28 cellular contexts compared by ENCODE assay signal in genomic region chr18:42544901-42545300, GRCh38.
A peak's percentile ranks its signal among the peaks of the same experiment; 100 is the strongest.
DNase-seq lines count a peak whose midpoint lies in the region; ATAC-seq, FAIRE-seq and TF ChIP-seq lines count a peak whose summit lies in the region.
"Had no signal": no experiment of that assay in that cellular context is flagged by ENCODE, and none has a peak within 500 bp of the region (broad histone marks: within the 10 kb centered on the region; RNA-seq: fewer than 3 reads in every experiment).

No MANE protein-coding gene starts in this region.

- H3K4me1 ChIP-seq in H9 (ENCODE audit: insufficient read depth, low read length): no peaks in the 10 kb centered on the region
- H3K4me1 ChIP-seq in HUES48 (ENCODE audit: control insufficient read depth, insufficient read depth, low read length): peaks cover 15% of the 10 kb centered on the region
- peaks cover 0 to 5% (median 1%) of the 10 kb centered on the region in 4 experiments; a peak in 3 of 7 replicates for H3K4me1 ChIP-seq in H1 (replicated peaks in 1 of 4; ENCODE audit: control insufficient read depth in 3 of 4, insufficient read depth in 4 of 4, low read length in 3 of 4)
- H3K4me1 ChIP-seq: BE2C, BLaER1 had no signal

- H3K4me2 ChIP-seq in H9 (ENCODE audit: insufficient read depth, insufficient read length, low read length): no peak overlapping the region
- H3K4me2 ChIP-seq in H1 (ENCODE audit: insufficient read depth in 1 of 2, low read depth in 2 of 2, low read length in 2 of 2): no peak overlapping the region
- H3K4me2 ChIP-seq: BLaER1 had no signal

- no peak overlapping the region for H3K56ac ChIP-seq in H9 (ENCODE audit: insufficient read length, low read depth, low read length)
- H3K56ac ChIP-seq in H1 (replicated peaks; ENCODE audit: insufficient read length, low read depth, low read length): no peak overlapping the region

- H3K36me3 ChIP-seq in HUES48 (ENCODE audit: control insufficient read depth, insufficient read depth, low read length) (no peaks in the 10 kb centered on the region), H1 (ENCODE audit: control insufficient read depth in 2 of 4, insufficient read depth in 4 of 4, low read length in 3 of 4) (no peaks in the 10 kb centered on the region)
- H3K36me3 ChIP-seq: BE2C, BLaER1 had no signal

- H2BK20ac ChIP-seq in H9 (ENCODE audit: low read depth, low read length, poor library complexity, severe bottlenecking): no peak overlapping the region
- no peak overlapping the region for H2BK20ac ChIP-seq in H1 (ENCODE audit: low read length)

- H3K9me3 ChIP-seq in H9 (ENCODE audit: control insufficient read depth, low read depth, low read length) (no peaks in the 10 kb centered on the region), HUES48 (ENCODE audit: control insufficient read depth, insufficient read depth, low read length) (no peaks in the 10 kb centered on the region), H1 (ENCODE audit: insufficient read depth in 2 of 2, low read depth in 1 of 2, low read length in 1 of 2) (no peaks in the 10 kb centered on the region)
- H3K9me3 ChIP-seq: BE2C, BLaER1 had no signal

- TF ChIP-seq POLR2A in H1 (IDR thresholded peaks at IDR 0.05; ENCODE audit: control extremely low read depth in 1 of 2, low read depth in 2 of 2, low read length in 2 of 2): no peak

- H3K79me2 ChIP-seq in H9 (ENCODE audit: insufficient read depth, low read length) (no peaks in the 10 kb centered on the region), H1 (ENCODE audit: control insufficient read depth in 1 of 2, insufficient read depth in 2 of 2, low read length in 2 of 2) (no peaks in the 10 kb centered on the region)

- H2AK5ac ChIP-seq in H9 (ENCODE audit: insufficient read length, low read length) (no peak overlapping the region), H1 (ENCODE audit: low read depth, low read length) (no peak overlapping the region)

- ATAC-seq in activated CD8-positive, alpha-beta T cell treated with anti-CD3 and anti-CD28 coated beads, Interleukin-2, amount 10 ng/mL, durations not matched to agents 7 days and 5 days: no peak
- ATAC-seq: GM12878 had no signal

- no peaks in the 10 kb centered on the region for H3K79me1 ChIP-seq in H9 (ENCODE audit: insufficient read depth, low read depth, low read length, poor library complexity, severe bottlenecking)
- H3K79me1 ChIP-seq in H1 (ENCODE audit: low read depth, low read length): no peaks in the 10 kb centered on the region

- CTCF ChIA-PET in H1 (lab: Charles Lee; ENCODE audit: partially characterized antibody): no interaction called here
- CTCF ChIA-PET in activated CD8-positive, alpha-beta T cell treated with anti-CD3 and anti-CD28 coated beads, Interleukin-2, amount 10 ng/mL, durations not matched to agents 7 days and 5 days (lab: Charles Lee): no interaction called here

- FAIRE-seq in H1 (lab: Jason Lieb, UNC): no peak
- FAIRE-seq in urothelium cell line (lab: Jason Lieb, UNC): no peak
- FAIRE-seq: A204.1, GM12878, GM12892, GM18507, GM19239 had no signal

- POLR2A ChIA-PET in H1 (lab: Charles Lee; ENCODE audit: partially characterized antibody): no interaction called here
- POLR2A ChIA-PET in activated CD8-positive, alpha-beta T cell treated with anti-CD3 and anti-CD28 coated beads, Interleukin-2, amount 10 ng/mL, durations not matched to agents 7 days and 5 days (lab: Charles Lee): no interaction called here

- H2BK5ac ChIP-seq in H9 (ENCODE audit: insufficient read length, low read length): no peak overlapping the region
- H2BK5ac ChIP-seq in H1 (ENCODE audit: low read depth, low read length): no peak overlapping the region

- H3K27me3 ChIP-seq in H9 (ENCODE audit: insufficient read depth, low read length) (no peaks in the 10 kb centered on the region), HUES48 (ENCODE audit: control insufficient read depth, insufficient read depth, low read length) (no peaks in the 10 kb centered on the region), H1 (replicated peaks in 1 of 4; ENCODE audit: control insufficient read depth in 3 of 4, extremely low read depth in 1 of 4, insufficient read depth in 3 of 4, low read length in 3 of 4) (no peaks in the 10 kb centered on the region)
- H3K27me3 ChIP-seq: BE2C, BLaER1 had no signal

- H3K36me3 Mint-ChIP-seq in H9 (ENCODE audit: insufficient read depth in 1 of 3, low read depth in 3 of 3): peaks cover 9 to 13% (median 11%) of the 10 kb centered on the region in 3 experiments; a peak in 6 of 7 replicates
- H3K36me3 Mint-ChIP-seq in activated CD8-positive, alpha-beta T cell treated with anti-CD3 and anti-CD28 coated beads, Interleukin-2, amount 10 ng/mL, durations not matched to agents 7 days and 5 days (ENCODE audit: low read depth): no peaks in the 10 kb centered on the region
- H3K36me3 Mint-ChIP-seq: CD14-positive monocyte; CD4-positive, alpha-beta memory T cell; CD4-positive, CD25-positive, alpha-beta regulatory T cell; CD8-positive, alpha-beta memory T cell had no signal

- TF ChIP-seq CTCF in H9 (conservative IDR thresholded peaks at IDR 0.05) (no peak), H1 (IDR thresholded peaks at IDR 0.05; ENCODE audit: control extremely low read depth in 1 of 3, insufficient read depth in 1 of 3, low read depth in 1 of 3, low read length in 3 of 3) (no peak)

- H3T11ph ChIP-seq in H9 (ENCODE audit: low read length): no peak overlapping the region

- peaks cover 7 to 12% of the 10 kb centered on the region in 2 experiments for H3K9me3 Mint-ChIP-seq in H9
- H3K9me3 Mint-ChIP-seq in activated CD8-positive, alpha-beta T cell treated with anti-CD3 and anti-CD28 coated beads, Interleukin-2, amount 10 ng/mL, durations not matched to agents 7 days and 5 days (ENCODE audit: insufficient read depth): no peaks in the 10 kb centered on the region

- H2BK12ac ChIP-seq in H9 (ENCODE audit: insufficient read length, low read depth, low read length): no peak overlapping the region
- no peak overlapping the region for H2BK12ac ChIP-seq in H1 (ENCODE audit: low read depth, low read length)

- no peak overlapping the region for H4K8ac ChIP-seq in H9 (replicated peaks; ENCODE audit: insufficient read length, low read depth, low read length)
- no peak overlapping the region for H4K8ac ChIP-seq in H1 (ENCODE audit: extremely low read depth, insufficient read depth, low read length)

- H3K4me3 ChIP-seq in HUES48 (ENCODE audit: low read depth, low read length) (no peak overlapping the region), H1 (ENCODE audit: extremely low read depth in 1 of 4, insufficient read depth in 2 of 4, low read depth in 3 of 4, low read length in 4 of 4) (peak overlapping the region in 1 of 4 experiments; percentile 1; a peak in 1 of 8 replicates)
- H3K4me3 ChIP-seq: BLaER1, GM12878 had no signal

- no peak overlapping the region for H3K9ac ChIP-seq in H9 (ENCODE audit: extremely low read depth, insufficient read length, low read length)
- H3K9ac ChIP-seq in HUES48 (ENCODE audit: low read depth, low read length): no peak overlapping the region
- H3K9ac ChIP-seq in H1 (replicated peaks in 1 of 4; ENCODE audit: extremely low read depth in 1 of 4, low read depth in 3 of 4, low read length in 3 of 4): no peak overlapping the region
- H3K9ac ChIP-seq: BLaER1 had no signal

- peak overlapping the region in 2 of 3 experiments; percentile 19 to 44; a peak in 4 of 7 replicates for H3K27ac Mint-ChIP-seq in H9
- no peak overlapping the region for H3K27ac Mint-ChIP-seq in activated CD8-positive, alpha-beta T cell treated with anti-CD3 and anti-CD28 coated beads, Interleukin-2, amount 10 ng/mL, durations not matched to agents 7 days and 5 days
- H3K27ac Mint-ChIP-seq: CD14-positive monocyte; CD4-positive, alpha-beta memory T cell; CD4-positive, CD25-positive, alpha-beta regulatory T cell; CD8-positive, alpha-beta memory T cell had no signal

- H3K4me1 Mint-ChIP-seq in H9: peaks cover 14 to 15% of the 10 kb centered on the region in 2 experiments
- H3K4me1 Mint-ChIP-seq in activated CD8-positive, alpha-beta T cell treated with anti-CD3 and anti-CD28 coated beads, Interleukin-2, amount 10 ng/mL, durations not matched to agents 7 days and 5 days (ENCODE audit: low read depth): no peaks in the 10 kb centered on the region
- H3K4me1 Mint-ChIP-seq: CD14-positive monocyte; CD4-positive, alpha-beta memory T cell; CD4-positive, CD25-positive, alpha-beta regulatory T cell; CD8-positive, alpha-beta memory T cell had no signal

- H3K27ac ChIP-seq in H9 (ENCODE audit: insufficient read length, low read depth, low read length) (no peak overlapping the region), HUES48 (ENCODE audit: low read depth, low read length) (peak overlapping the region; percentile 37), H1 (ENCODE audit: low read depth, low read length) (no peak overlapping the region)
- H3K27ac ChIP-seq: BLaER1 had no signal

- no peaks in the 10 kb centered on the region for H3K27me3 Mint-ChIP-seq in H9 (ENCODE audit: low read depth)
- no peaks in the 10 kb centered on the region for H3K27me3 Mint-ChIP-seq in activated CD8-positive, alpha-beta T cell treated with anti-CD3 and anti-CD28 coated beads, Interleukin-2, amount 10 ng/mL, durations not matched to agents 7 days and 5 days (ENCODE audit: low read depth)
- H3K27me3 Mint-ChIP-seq: CD4-positive, alpha-beta memory T cell; CD4-positive, CD25-positive, alpha-beta regulatory T cell; CD8-positive, alpha-beta memory T cell had no signal

- H2BK120ac ChIP-seq in H9 (ENCODE audit: low read depth, low read length, poor library complexity, severe bottlenecking): no peak overlapping the region
- H2BK120ac ChIP-seq in H1 (replicated peaks; ENCODE audit: low read depth, low read length): no peak overlapping the region

- no peak overlapping the region for H3K18ac ChIP-seq in H9 (ENCODE audit: insufficient read length, low read depth, low read length)
- H3K18ac ChIP-seq in H1 (ENCODE audit: extremely low read depth, low read length): no peak overlapping the region

- H3K14ac ChIP-seq in H9 (ENCODE audit: insufficient read depth, low read length) (no peak overlapping the region), H1 (ENCODE audit: insufficient read length) (no peak overlapping the region)

- no peak overlapping the region for H2AFZ ChIP-seq in H9 (ENCODE audit: low read length)
- no peak overlapping the region for H2AFZ ChIP-seq in H1 (ENCODE audit: low read length)

- H4K20me1 ChIP-seq in H9 (ENCODE audit: control insufficient read depth, insufficient read depth, insufficient read length) (no peaks in the 10 kb centered on the region), H1 (replicated peaks in 1 of 2; ENCODE audit: control insufficient read depth in 1 of 2, insufficient read depth in 2 of 2, low read length in 2 of 2) (no peaks in the 10 kb centered on the region)
- H4K20me1 ChIP-seq: BLaER1 had no signal

- no peak for TF ChIP-seq EP300 in H1 (IDR thresholded peaks at IDR 0.05; ENCODE audit: borderline replicate concordance in 1 of 2, low read depth in 2 of 2, low read length in 2 of 2)

- no peak for TF ChIP-seq RAD21 in H1 (IDR thresholded peaks at IDR 0.05 in 1 of 2, conservative IDR thresholded peaks at IDR 0.05 in 1 of 2; ENCODE audit: low read depth in 2 of 2, low read length in 2 of 2)

- no peak overlapping the region for H4K91ac ChIP-seq in H9 (ENCODE audit: insufficient read length, low read depth, low read length)
- H4K91ac ChIP-seq in H1 (replicated peaks; ENCODE audit: insufficient read length, low read length): no peak overlapping the region

- H3K4ac ChIP-seq in H9 (ENCODE audit: low read depth, low read length) (no peak overlapping the region), H1 (replicated peaks; ENCODE audit: insufficient read length, low read depth, low read length) (no peak overlapping the region)

- DNase-seq in H9 (no peak), H1 (ENCODE audit: low read depth in 1 of 2, low spot score in 2 of 2) (no peak), urothelium cell line (ENCODE audit: low spot score) (no peak)
- DNase-seq in activated CD8-positive, alpha-beta T cell treated with anti-CD3 and anti-CD28 coated beads, Interleukin-2, amount 10 ng/mL, durations not matched to agents 7 days and 5 days: no peak
- DNase-seq in activated CD4-positive, CD25-positive, alpha-beta regulatory T cell (lab: John Stamatoyannopoulos, UW): no peak
- DNase-seq: 8988T; ACHN; BE2C; C1 segment of cervical spinal cord; CD4-positive, alpha-beta memory T cell; CD4-positive, CD25-positive, alpha-beta regulatory T cell; CD8-positive, alpha-beta memory T cell; COR-L47; DMS 273 treated with DMSO at 0.1 percent for 48 hours; DMS153; DMS53; DMS79; DND-41; EL; GDM1 had no signal

- no peaks in the 10 kb centered on the region for H3K23me2 ChIP-seq in H9 (ENCODE audit: insufficient read length, low read depth, low read length, poor library complexity, severe bottlenecking)
- no peaks in the 10 kb centered on the region for H3K23me2 ChIP-seq in H1 (ENCODE audit: low read depth, low read length)

- no peak overlapping the region for H4K5ac ChIP-seq in H9 (ENCODE audit: insufficient read length, low read depth, low read length)
- H4K5ac ChIP-seq in H1 (ENCODE audit: insufficient read length, low read depth, low read length): peak overlapping the region; percentile 4

- H2BK15ac ChIP-seq in H9 (ENCODE audit: low read depth, low read length) (no peak overlapping the region), H1 (ENCODE audit: low read length) (no peak overlapping the region)

- no CpG with 5 or more reads among the region's 1 CpG for WGBS in H9 (ENCODE audit: extremely low coverage, insufficient read length, low lambda C conversion rate)
- 79% methylated on average over 1 of the region's 1 CpG; no CpG with 5 or more reads in 1 of the 2 experiments for WGBS in H1 (ENCODE audit: extremely low coverage in 1 of 2, insufficient coverage in 1 of 2, insufficient read length in 1 of 2, insufficient replicate concordance in 2 of 2, low coverage in 1 of 2, low lambda C conversion rate in 2 of 2, missing lambda C conversion rate in 1 of 2), 2 experiments

- H3K4me3 Mint-ChIP-seq in H9: no peak overlapping the region
- no peak overlapping the region for H3K4me3 Mint-ChIP-seq in activated CD8-positive, alpha-beta T cell treated with anti-CD3 and anti-CD28 coated beads, Interleukin-2, amount 10 ng/mL, durations not matched to agents 7 days and 5 days
- H3K4me3 Mint-ChIP-seq: CD14-positive monocyte; CD4-positive, alpha-beta memory T cell; CD4-positive, CD25-positive, alpha-beta regulatory T cell; CD8-positive, alpha-beta memory T cell had no signal

- H3K23ac ChIP-seq in H9 (ENCODE audit: insufficient read length, low read depth, low read length) (no peak overlapping the region), H1 (ENCODE audit: insufficient read length) (no peak overlapping the region)
